13 cellular contexts compared by ENCODE assay signal in genomic region chr1:109803901-109804331, GRCh38. TPM values are rescaled to one million over a fixed set of nuclear protein-coding genes. Genes with fewer than 3 reads are reported as not detected.
A peak's percentile ranks its signal among the peaks of the same experiment; 100 is the strongest.
DNase-seq lines count a peak whose midpoint lies in the region; ATAC-seq and TF ChIP-seq lines count a peak whose summit lies in the region.
"Had no signal": no experiment of that assay in that cellular context is flagged by ENCODE, and none has a peak within 500 bp of the region (broad histone marks: within the 10 kb centered on the region; RNA-seq: fewer than 3 reads in every experiment).

No MANE protein-coding gene starts in this region.

- peaks cover 54% of the 10 kb centered on the region for H3K4me1 ChIP-seq in CD8-positive, alpha-beta T cell (ENCODE audit: insufficient read depth, low read length)
- H3K4me1 ChIP-seq: prostate gland had no signal

- H3K27ac Mint-ChIP-seq in CD8-positive, alpha-beta T cell: peak overlapping the region; percentile 4

- POLR2A ChIA-PET in CD8-positive, alpha-beta T cell (lab: Charles Lee): no interaction called here

- no peaks in the 10 kb centered on the region for H3K9me3 Mint-ChIP-seq in CD8-positive, alpha-beta T cell

- H3K27me3 Mint-ChIP-seq in CD8-positive, alpha-beta T cell (ENCODE audit: low read depth): no peaks in the 10 kb centered on the region

- H3K36me3 Mint-ChIP-seq in CD8-positive, alpha-beta T cell: no peaks in the 10 kb centered on the region

- no peak for ATAC-seq in CD8-positive, alpha-beta T cell
- ATAC-seq in GM21360 (IDR thresholded peaks at IDR 0.05; ENCODE audit: unreplicated experiment) (no peak), GM18520 (IDR thresholded peaks at IDR 0.05; ENCODE audit: unreplicated experiment) (no peak)

- no peak overlapping the region for H3K27ac ChIP-seq in CD8-positive, alpha-beta T cell (ENCODE audit: low read depth, low read length)
- H3K27ac ChIP-seq: prostate gland had no signal

- H3K4me1 Mint-ChIP-seq in CD8-positive, alpha-beta T cell (ENCODE audit: low read depth): peaks cover 58% of the 10 kb centered on the region

- peak; percentile 62 for DNase-seq in A172 (ENCODE audit: low spot score)
- no peak for DNase-seq in CD8-positive, alpha-beta T cell
- DNase-seq in activated CD8-positive, alpha-beta memory T cell treated with anti-CD3 and anti-CD28 coated beads, Interleukin-2, amount 50 U/mL, for 4 hours: peak; percentile 13
- peak; percentile 31 for DNase-seq in fibroblast of the aortic adventitia (ENCODE audit: low read depth)
- DNase-seq in NOMO-1 (lab: John Stamatoyannopoulos, UW; ENCODE audit: unreplicated experiment in 2 of 2): no peak
- DNase-seq in NCI-H82 (lab: John Stamatoyannopoulos, UW): no peak
- DNase-seq: NCI-H1694; stimulated activated CD4-positive, alpha-beta T cell treated with anti-CD3 and anti-CD28 coated beads, Interleukin-4, amount 100 ng/mL, for 1 hour; substantia nigra had no signal

- no peaks in the 10 kb centered on the region for H3K9me3 ChIP-seq in CD8-positive, alpha-beta T cell (ENCODE audit: low read length)
- H3K9me3 ChIP-seq: breast epithelium, prostate gland had no signal

- no peaks in the 10 kb centered on the region for H3K36me3 ChIP-seq in CD8-positive, alpha-beta T cell (ENCODE audit: insufficient read depth, low read length)
- H3K36me3 ChIP-seq: breast epithelium, prostate gland had no signal

- intact Hi-C loops in CD8-positive, alpha-beta T cell (cut with DNase I, micrococcal nuclease): loop anchor here in 1 of 2 experiments (2.0 kb wide), 1 partner anchor 107 kb away; the partner anchor contains the start of gene CSF1

- no peak overlapping the region for H3K4me3 ChIP-seq in CD8-positive, alpha-beta T cell (ENCODE audit: low read depth, low read length)
- H3K4me3 ChIP-seq in fibroblast of the aortic adventitia (ENCODE audit: low read depth, low read length): no peak overlapping the region
- H3K4me3 ChIP-seq: breast epithelium, prostate gland had no signal

- CTCF ChIA-PET in CD8-positive, alpha-beta T cell (lab: Charles Lee): interaction anchor here (2.1 to 4.0 kb wide), 3 partner anchors 12 to 180 kb away, joined by 13 to 35 read pairs (median 14); partner anchors contain the start of gene AHCYL1

- peak overlapping the region; percentile 5 for H3K4me3 Mint-ChIP-seq in CD8-positive, alpha-beta T cell

- TF ChIP-seq CTCF in CD8-positive, alpha-beta T cell (IDR thresholded peaks at IDR 0.05): no peak
- no peak for TF ChIP-seq CTCF in fibroblast of the aortic adventitia (IDR thresholded peaks at IDR 0.05; ENCODE audit: insufficient read depth, low read length)

- no peaks in the 10 kb centered on the region for H3K27me3 ChIP-seq in CD8-positive, alpha-beta T cell (ENCODE audit: insufficient read depth, low read length)
- H3K27me3 ChIP-seq: breast epithelium had no signal

RNA-seq across cellular contexts. Expression of gene EPS8L3, which starts 40.2 kb away (rescaled TPM):
- total RNA-seq in A172 (2014; rRNA removed; shearing (Covaris generic)): not detected in 2 replicates
- total RNA-seq in CD8-positive, alpha-beta T cell: not detected
- total RNA-seq in fibroblast of the aortic adventitia (ENCODE audit: low replicate concordance): not detected in 2 replicates

Comparison
In these comparisons a context has a peak if more than half of its experiments do, and no peak if none do; other contexts are left out.
1. DNase-seq: peak in A172 (single experiment), activated CD8-positive, alpha-beta memory T cell treated with anti-CD3 and anti-CD28 coated beads, Interleukin-2, amount 50 U/mL, for 4 hours (single experiment) and fibroblast of the aortic adventitia (single experiment); none in CD8-positive, alpha-beta T cell (0 of 7), NOMO-1 (0 of 2) and NCI-H82 (single experiment).